7 cellular contexts compared by ENCODE assay signal in the genomic region with DNA sequence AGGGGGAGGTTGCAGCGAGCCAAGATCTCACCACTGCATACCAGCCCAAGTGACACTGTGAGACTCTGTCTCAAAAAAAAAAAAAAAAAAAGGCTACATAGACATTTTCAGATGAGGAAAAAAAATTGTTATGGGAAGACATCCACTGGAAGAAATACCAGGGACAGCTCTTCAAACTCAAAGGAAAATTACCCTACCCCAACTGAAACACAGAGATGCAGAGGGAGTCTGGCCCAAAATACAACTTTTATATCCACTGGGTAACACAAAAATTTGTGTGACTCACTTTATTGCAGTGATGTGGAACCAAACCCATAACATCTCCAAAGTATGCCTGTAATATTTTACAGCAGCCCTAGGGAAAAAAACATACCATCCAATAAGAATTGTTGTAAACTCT. TPM values are rescaled to one million over a fixed set of nuclear protein-coding genes. Genes with fewer than 3 reads are reported as not detected.
DNase-seq lines count a peak whose midpoint lies in the region; TF ChIP-seq lines count a peak whose summit lies in the region.
"Not testable (repeated sequence)": the region's sequence is repeated elsewhere in the genome, so short reads cannot be mapped to it uniquely, and the experiment has no call there.

No MANE protein-coding gene starts in this region.

- POLR2A ChIA-PET in BJ (lab: Charles Lee): interaction anchor here (0.6 kb wide), 1 partner anchor 88 kb away, joined by 4 read pairs; no protein-coding TSS in a partner anchor

- H3K27ac Mint-ChIP-seq in activated T-cell treated with anti-CD3 and anti-CD28 coated beads, Interleukin-2, amount 50 U/mL, for 24 hours: peak overlapping the region; percentile 14
- H3K27ac Mint-ChIP-seq in chondrocyte (ENCODE audit: unreplicated experiment): peak overlapping the region; percentile 32
- peak overlapping the region; percentile 16 for H3K27ac Mint-ChIP-seq in progenitor cell of endocrine pancreas

- not testable (repeated sequence) for TF ChIP-seq RAD21 in Ishikawa (IDR thresholded peaks at IDR 0.05; ENCODE audit: low read depth)

- H3K4me1 Mint-ChIP-seq in activated T-cell treated with anti-CD3 and anti-CD28 coated beads, Interleukin-2, amount 50 U/mL, for 24 hours (ENCODE audit: low read depth): peaks cover 80% of the 10 kb centered on the region
- H3K4me1 Mint-ChIP-seq in chondrocyte (ENCODE audit: low read depth): peaks cover 64% of the 10 kb centered on the region
- peaks cover 42% of the 10 kb centered on the region for H3K4me1 Mint-ChIP-seq in progenitor cell of endocrine pancreas (ENCODE audit: low read depth)

- CTCF ChIA-PET in BJ (lab: Yijun Ruan, JAX): interaction anchor here (2.6 kb wide), 1 partner anchor 30 kb away, joined by 13 read pairs; no protein-coding TSS in a partner anchor

- not testable (repeated sequence) for H3K27me3 Mint-ChIP-seq in activated T-cell treated with anti-CD3 and anti-CD28 coated beads, Interleukin-2, amount 50 U/mL, for 24 hours; chondrocyte (ENCODE audit: low read depth); progenitor cell of endocrine pancreas

- not testable (repeated sequence) for H3K27me3 ChIP-seq in BJ (ENCODE audit: control insufficient read depth, insufficient read depth, low read length)

- not testable (repeated sequence) for H3K36me3 ChIP-seq in BJ (ENCODE audit: control insufficient read depth, insufficient read depth, low read length)

- TF ChIP-seq CTCF in BJ (IDR thresholded peaks at IDR 0.05; ENCODE audit: insufficient read depth, low read depth, low read length); chondrocyte (IDR thresholded peaks at IDR 0.05); progenitor cell of endocrine pancreas (IDR thresholded peaks at IDR 0.05; ENCODE audit: unreplicated experiment): not testable (repeated sequence)

- H3K4me3 ChIP-seq in BJ (ENCODE audit: low read depth, low read length): not testable (repeated sequence)

- H3K4me3 Mint-ChIP-seq in activated T-cell treated with anti-CD3 and anti-CD28 coated beads, Interleukin-2, amount 50 U/mL, for 24 hours; chondrocyte (ENCODE audit: unreplicated experiment); progenitor cell of endocrine pancreas (ENCODE audit: low read depth): not testable (repeated sequence)

- peak; percentile 37 for DNase-seq in BJ (ENCODE audit: low read depth)
- peak; percentile 26 for DNase-seq in EL
- not testable (repeated sequence) for DNase-seq in activated T-cell treated with anti-CD3 and anti-CD28 coated beads, Interleukin-2, amount 50 U/mL, for 24 hours; chondrocyte (ENCODE audit: low spot score); progenitor cell of endocrine pancreas (ENCODE audit: low spot score, unreplicated experiment)
- peak; percentile 11 for DNase-seq in hepatic stellate cell (ENCODE audit: low spot score)

- peaks cover 76% of the 10 kb centered on the region for H3K36me3 Mint-ChIP-seq in activated T-cell treated with anti-CD3 and anti-CD28 coated beads, Interleukin-2, amount 50 U/mL, for 24 hours (ENCODE audit: low read depth)
- H3K36me3 Mint-ChIP-seq in chondrocyte (ENCODE audit: low read depth); progenitor cell of endocrine pancreas (ENCODE audit: insufficient read depth): not testable (repeated sequence)

- H3K9me3 Mint-ChIP-seq in activated T-cell treated with anti-CD3 and anti-CD28 coated beads, Interleukin-2, amount 50 U/mL, for 24 hours; chondrocyte (ENCODE audit: low read depth); progenitor cell of endocrine pancreas (ENCODE audit: low read depth): not testable (repeated sequence)

- TF ChIP-seq EP300 in Ishikawa (IDR thresholded peaks at IDR 0.05; ENCODE audit: borderline replicate concordance): not testable (repeated sequence)

TF ChIP-seq in Ishikawa, 13 proteins besides CTCF, POLR2A, EP300 and RAD21:
- TF ChIP-seq, protein P1, sequence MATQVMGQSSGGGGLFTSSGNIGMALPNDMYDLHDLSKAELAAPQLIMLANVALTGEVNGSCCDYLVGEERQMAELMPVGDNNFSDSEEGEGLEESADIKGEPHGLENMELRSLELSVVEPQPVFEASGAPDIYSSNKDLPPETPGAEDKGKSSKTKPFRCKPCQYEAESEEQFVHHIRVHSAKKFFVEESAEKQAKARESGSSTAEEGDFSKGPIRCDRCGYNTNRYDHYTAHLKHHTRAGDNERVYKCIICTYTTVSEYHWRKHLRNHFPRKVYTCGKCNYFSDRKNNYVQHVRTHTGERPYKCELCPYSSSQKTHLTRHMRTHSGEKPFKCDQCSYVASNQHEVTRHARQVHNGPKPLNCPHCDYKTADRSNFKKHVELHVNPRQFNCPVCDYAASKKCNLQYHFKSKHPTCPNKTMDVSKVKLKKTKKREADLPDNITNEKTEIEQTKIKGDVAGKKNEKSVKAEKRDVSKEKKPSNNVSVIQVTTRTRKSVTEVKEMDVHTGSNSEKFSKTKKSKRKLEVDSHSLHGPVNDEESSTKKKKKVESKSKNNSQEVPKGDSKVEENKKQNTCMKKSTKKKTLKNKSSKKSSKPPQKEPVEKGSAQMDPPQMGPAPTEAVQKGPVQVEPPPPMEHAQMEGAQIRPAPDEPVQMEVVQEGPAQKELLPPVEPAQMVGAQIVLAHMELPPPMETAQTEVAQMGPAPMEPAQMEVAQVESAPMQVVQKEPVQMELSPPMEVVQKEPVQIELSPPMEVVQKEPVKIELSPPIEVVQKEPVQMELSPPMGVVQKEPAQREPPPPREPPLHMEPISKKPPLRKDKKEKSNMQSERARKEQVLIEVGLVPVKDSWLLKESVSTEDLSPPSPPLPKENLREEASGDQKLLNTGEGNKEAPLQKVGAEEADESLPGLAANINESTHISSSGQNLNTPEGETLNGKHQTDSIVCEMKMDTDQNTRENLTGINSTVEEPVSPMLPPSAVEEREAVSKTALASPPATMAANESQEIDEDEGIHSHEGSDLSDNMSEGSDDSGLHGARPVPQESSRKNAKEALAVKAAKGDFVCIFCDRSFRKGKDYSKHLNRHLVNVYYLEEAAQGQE (IDR thresholded peaks at IDR 0.05; ENCODE audit: low read depth): 0 out of 2 replicates have a peak, but pooled peaks have one; percentile 19

RNA-seq across cellular contexts. Expression of a gene that starts 40.5 kb away (rescaled TPM):
- polyA plus RNA-seq in BJ (2011; rRNA removed): 13.5 and 21.0 TPM in 2 replicates
- polyA minus RNA-seq in BJ (2011; rRNA and poly(A)+ RNA removed): 11.0 and 14.1 TPM in 2 replicates
- total RNA-seq in chondrocyte (16.4 to 22.6 TPM (median 21.5 TPM) in 3 replicates), progenitor cell of endocrine pancreas (8.5 and 12.3 TPM in 2 replicates)
